Comparison of ENCODE assay signal across 23 cellular contexts in the genomic region with DNA sequence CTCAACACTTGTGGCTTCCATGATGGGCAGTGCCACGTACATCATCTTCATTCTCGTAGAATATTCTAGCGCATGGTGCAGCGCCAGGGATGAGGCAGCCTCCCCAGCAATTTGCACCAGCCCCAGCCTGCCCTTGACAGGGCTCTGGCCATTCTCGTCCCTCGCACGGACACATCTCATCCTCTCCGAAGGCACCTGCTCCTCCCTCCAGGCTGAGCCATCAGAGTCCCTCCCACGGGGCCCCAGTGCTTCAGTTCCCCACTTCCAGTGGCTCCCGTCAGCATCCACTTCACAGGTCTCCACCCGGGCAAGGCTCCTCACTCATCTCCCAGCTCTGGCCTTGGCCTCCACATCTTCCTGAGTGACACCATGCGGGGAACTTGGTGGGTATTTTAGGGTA. TPM values are rescaled to one million over a fixed set of nuclear protein-coding genes. Genes with fewer than 3 reads are reported as not detected.
A peak's percentile ranks its signal among the peaks of the same experiment; 100 is the strongest.
DNase-seq lines count a peak whose midpoint lies in the region; ATAC-seq lines count a peak whose summit lies in the region.
"Had no signal": no experiment of that assay in that cellular context is flagged by ENCODE, and none has a peak within 500 bp of the region (broad histone marks: within the 10 kb centered on the region; RNA-seq: fewer than 3 reads in every experiment).

No MANE protein-coding gene starts in this region.

- WGBS in right cardiac atrium, result 90% methylated on average over 12 of the region's 12 CpGs

- H3K9me3 ChIP-seq in right cardiac atrium (ENCODE audit: control insufficient read depth, low read length), result no peaks in the 10 kb centered on the region
- peaks cover 12 to 39% (median 21%) of the 10 kb centered on the region in 11 experiments; a peak in 21 of 22 replicates for H3K9me3 ChIP-seq in BLaER1 treated with 17β-estradiol and CSF1 and Interleukin-3, amounts not matched to agents 10 nM and 100 nM (replicated peaks in 1 of 11)
- H3K9me3 ChIP-seq: BE2C, HAP-1 had no signal

- DNase-seq in cardiac septum (ENCODE audit: low spot score), result peak; percentile 46
- no peak for DNase-seq in right cardiac atrium
- peak; percentile 59 for DNase-seq in posterior vena cava (ENCODE audit: low spot score)
- no peak for DNase-seq in COLO668 (lab: John Stamatoyannopoulos, UW; ENCODE audit: unreplicated experiment)
- DNase-seq in GM19240 (ENCODE audit: insufficient read length, low spot score), result no peak
- DNase-seq: 8988T; ACHN; AML-193; BE2C; CD4-positive, CD25-positive, alpha-beta regulatory T cell; CD8-positive, alpha-beta T cell; DMS 273 treated with DMSO at 0.1 percent for 48 hours; DMS79; EL; GDM1; GOT3; HFFc6 had no signal

- peaks cover 0 to 65% (median 16%) of the 10 kb centered on the region in 11 experiments; a peak in 11 of 22 replicates for H3K36me3 ChIP-seq in BLaER1 treated with 17β-estradiol and CSF1 and Interleukin-3, amounts not matched to agents 10 nM and 100 nM
- H3K36me3 ChIP-seq: BE2C, HAP-1 had no signal

- ATAC-seq in right cardiac atrium, result no peak
- no peak for ATAC-seq in GM21447 (IDR thresholded peaks at IDR 0.05; ENCODE audit: unreplicated experiment)
- ATAC-seq: A549; CD8-positive, alpha-beta T cell; GM12878 had no signal

- H3K4me2 ChIP-seq in BLaER1 treated with 17β-estradiol and CSF1 and Interleukin-3, amounts not matched to agents 10 nM and 100 nM, result peak overlapping the region in 9 of 11 experiments; percentile 22 to 99 (median 93); a peak in 17 of 22 replicates
- H3K4me2 ChIP-seq: A549 had no signal

- peak overlapping the region in 3 of 11 experiments; percentile 12 to 87 (median 22); a peak in 3 of 22 replicates for H3K9ac ChIP-seq in BLaER1 treated with 17β-estradiol and CSF1 and Interleukin-3, amounts not matched to agents 10 nM and 100 nM

- H4K20me1 ChIP-seq in BLaER1 treated with 17β-estradiol and CSF1 and Interleukin-3, amounts not matched to agents 10 nM and 100 nM, result 0 out of 22 replicates have a peak, but pooled peaks cover 0 to under 1% (median 0%) of the 10 kb centered on the region in 11 experiments

- no peaks in the 10 kb centered on the region for H3K27me3 ChIP-seq in right cardiac atrium (ENCODE audit: control insufficient read depth, insufficient read depth)
- H3K27me3 ChIP-seq in BLaER1 treated with 17β-estradiol and CSF1 and Interleukin-3, amounts not matched to agents 10 nM and 100 nM, result peaks cover 0 to 55% (median 0%) of the 10 kb centered on the region in 11 experiments; a peak in 4 of 22 replicates

- H3K4me3 ChIP-seq in right cardiac atrium (ENCODE audit: low read length), result no peak overlapping the region
- peak overlapping the region in 4 of 10 experiments; percentile 23 to 93 (median 58); a peak in 5 of 20 replicates for H3K4me3 ChIP-seq in BLaER1 treated with 17β-estradiol and CSF1 and Interleukin-3, amounts not matched to agents 10 nM and 100 nM
- H3K4me3 ChIP-seq: A549, GM12878, HAP-1 had no signal

- intact Hi-C loops in cardiac septum (cut with DNase I) (loop anchor here (10.0 kb wide), 1 partner anchor 254 kb away; no protein-coding TSS in a partner anchor), right cardiac atrium (cut with DNase I) (no loop called here), posterior vena cava (cut with DNase I) (no loop called here)

- H3K27ac ChIP-seq in right cardiac atrium (ENCODE audit: low read length), result no peak overlapping the region
- H3K27ac ChIP-seq in BLaER1 treated with 17β-estradiol and CSF1 and Interleukin-3, amounts not matched to agents 10 nM and 100 nM, result peak overlapping the region in 8 of 11 experiments; percentile 10 to 85 (median 82); a peak in 15 of 22 replicates
- H3K27ac ChIP-seq: A549, C4-2B had no signal

- H3K4me1 ChIP-seq in right cardiac atrium (ENCODE audit: control insufficient read depth, insufficient read depth, low read length), result no peaks in the 10 kb centered on the region
- H3K4me1 ChIP-seq in BLaER1 treated with 17β-estradiol and CSF1 and Interleukin-3, amounts not matched to agents 10 nM and 100 nM, result peaks cover 41 to 96% (median 88%) of the 10 kb centered on the region in 10 experiments
- H3K4me1 ChIP-seq: A549, BE2C, HAP-1 had no signal

RNA-seq across cellular contexts. Expression of a gene that starts 13.3 kb away (rescaled TPM):
- total RNA-seq in cardiac septum (0.54 TPM), right cardiac atrium (1 to 10 TPM; 2.8 to 8.4 (median 4.2) TPM), posterior vena cava (under 1 TPM; 0.19 to 0.43 TPM)
- 14.5 TPM for polyA plus RNA-seq in right cardiac atrium
- total RNA-seq: CD4-positive, CD25-positive, alpha-beta regulatory T cell; CD8-positive, alpha-beta T cell; HFFc6 had no signal
- polyA plus RNA-seq: A549; CD4-positive, CD25-positive, alpha-beta regulatory T cell had no signal

Comparison
In these comparisons a context has a peak if more than half of its experiments do, and no peak if none do; other contexts are left out.
1. DNase-seq: peak in cardiac septum (single experiment) and posterior vena cava (single experiment); none in right cardiac atrium (0 of 3), COLO668 (single experiment) and GM19240 (single experiment).